26 cellular contexts compared by ENCODE assay signal in genomic region chr7:98483964-98484545, GRCh38.
"Had no signal": no experiment of that assay in that cellular context is flagged by ENCODE, and none has a peak within 500 bp of the region (broad histone marks: within the 10 kb centered on the region; RNA-seq: fewer than 3 reads in every experiment).

No MANE protein-coding gene starts in this region.

- H3K9me3 ChIP-seq: lower lobe of right lung, neutrophil, suprapubic skin, thoracic aorta had no signal

- H3K4me3 Mint-ChIP-seq: naive thymus-derived CD8-positive, alpha-beta T cell; nephron; neural crest cell; stimulated activated effector memory CD8-positive, alpha-beta T cell treated with anti-CD3 and anti-CD28 coated beads, Interleukin-12 subunit alpha, Interleukin-12 subunit beta, amount 100 ng/mL, for 72 hours; stimulated activated naive CD8-positive, alpha-beta T cell treated with anti-CD3 and anti-CD28 coated beads, Interleukin-15, Interleukin-2, amounts not matched to agents 100 ng/mL and 50 ng/mL, for 24 hours; type B pancreatic cell had no signal

- H3K27me3 Mint-ChIP-seq: type B pancreatic cell had no signal

- H3K36me3 Mint-ChIP-seq: naive thymus-derived CD8-positive, alpha-beta T cell; stimulated activated effector memory CD8-positive, alpha-beta T cell treated with anti-CD3 and anti-CD28 coated beads, Interleukin-12 subunit alpha, Interleukin-12 subunit beta, amount 100 ng/mL, for 72 hours; type B pancreatic cell had no signal

- H3K4me1 ChIP-seq: heart right ventricle, left lung, lower lobe of right lung, parathyroid adenoma, suprapubic skin, tibial nerve, vagina had no signal

- H3K27ac Mint-ChIP-seq: naive thymus-derived CD8-positive, alpha-beta T cell; nephron; progenitor cell of endocrine pancreas; stimulated activated effector memory CD8-positive, alpha-beta T cell treated with anti-CD3 and anti-CD28 coated beads, Interleukin-12 subunit alpha, Interleukin-12 subunit beta, amount 100 ng/mL, for 72 hours; stimulated activated naive CD8-positive, alpha-beta T cell treated with anti-CD3 and anti-CD28 coated beads, Interleukin-15, Interleukin-2, amounts not matched to agents 100 ng/mL and 50 ng/mL, for 24 hours; type B pancreatic cell had no signal

- H3K9me3 Mint-ChIP-seq: neural crest cell; stimulated activated effector memory CD8-positive, alpha-beta T cell treated with anti-CD3 and anti-CD28 coated beads, Interleukin-12 subunit alpha, Interleukin-12 subunit beta, amount 100 ng/mL, for 72 hours; type B pancreatic cell had no signal

- H3K9ac ChIP-seq: parathyroid adenoma had no signal

- H3K36me3 ChIP-seq: heart right ventricle, left lung, lower lobe of right lung, neutrophil, suprapubic skin, thoracic aorta, tibial nerve, vagina had no signal

- H3K4me1 Mint-ChIP-seq: naive thymus-derived CD8-positive, alpha-beta T cell; nephron; neural crest cell; stimulated activated effector memory CD8-positive, alpha-beta T cell treated with anti-CD3 and anti-CD28 coated beads, Interleukin-12 subunit alpha, Interleukin-12 subunit beta, amount 100 ng/mL, for 72 hours had no signal

- H3K4me3 ChIP-seq: heart right ventricle, hepatocyte, left lung, lower lobe of right lung, skin epidermis, suprapubic skin, thoracic aorta, tibial nerve, vagina had no signal

- H3K27ac ChIP-seq: heart right ventricle, hepatocyte, left lung, lower lobe of right lung, neutrophil, parathyroid adenoma, skin epidermis, suprapubic skin, thoracic aorta, tibial nerve, vagina had no signal

- FAIRE-seq: keratinocyte had no signal

- DNase-seq: heart right ventricle; left colon; left lung; lower lobe of right lung; mammary epithelial cell; mesenchymal stem cell; naive thymus-derived CD8-positive, alpha-beta T cell; occipital lobe; right cardiac atrium; stimulated activated CD4-positive, alpha-beta T cell treated with anti-CD3 and anti-CD28 coated beads, Interleukin-4, amount 100 ng/mL, for 24 hours; stimulated activated naive CD4-positive, alpha-beta T cell had no signal

- H3K27me3 ChIP-seq: hepatocyte, neutrophil, suprapubic skin, tibial nerve, vagina had no signal
